In the genomic region with DNA sequence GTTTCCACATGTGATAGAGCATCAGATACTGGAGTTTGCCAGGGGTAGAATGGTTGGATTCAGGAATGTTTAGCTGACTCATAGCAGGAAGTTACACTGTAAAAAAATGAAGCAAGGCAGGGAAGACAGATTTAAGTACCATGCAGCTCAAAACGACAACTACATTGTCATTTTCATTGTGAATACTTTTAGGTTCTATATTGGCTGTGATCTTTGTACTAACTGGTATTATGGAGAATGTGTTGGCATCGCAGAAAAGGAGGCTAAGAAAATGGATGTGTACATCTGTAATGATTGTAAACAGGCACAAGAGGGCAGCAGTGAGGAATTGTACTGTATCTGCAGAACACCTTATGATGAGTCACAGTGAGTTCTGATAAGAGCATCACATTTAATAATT, we compare ENCODE assay signal across 8 cellular contexts. TPM values are rescaled to one million over a fixed set of nuclear protein-coding genes. Genes with fewer than 3 reads are reported as not detected.
DNase-seq lines count a peak whose midpoint lies in the region; ATAC-seq and TF ChIP-seq lines count a peak whose summit lies in the region.
"Not testable (repeated sequence)": the region's sequence is repeated elsewhere in the genome, so short reads cannot be mapped to it uniquely, and the experiment has no call there.

No MANE protein-coding gene starts in this region.

- H3K79me2 ChIP-seq in Karpas-422 (ENCODE audit: low read length); smooth muscle cell (ENCODE audit: low read depth): not testable (repeated sequence)

- H3K9me3 Mint-ChIP-seq in central memory CD8-positive, alpha-beta T cell, result not testable (repeated sequence)

- H3K27ac ChIP-seq in Karpas-422 (ENCODE audit: low read length), result not testable (repeated sequence)
- H3K27ac ChIP-seq in smooth muscle cell (ENCODE audit: low read depth), result peak overlapping the region; percentile 47

- not testable (repeated sequence) for H3K27me3 Mint-ChIP-seq in central memory CD8-positive, alpha-beta T cell

- not testable (repeated sequence) for H3F3A ChIP-seq in smooth muscle cell (ENCODE audit: low read depth)

- H3K9me3 ChIP-seq in Karpas-422 (ENCODE audit: low read length); smooth muscle cell (replicated peaks; ENCODE audit: low read depth): not testable (repeated sequence)

- ATAC-seq in GM18858 (IDR thresholded peaks at IDR 0.05; ENCODE audit: unreplicated experiment), result peak; percentile 65
- ATAC-seq in central memory CD8-positive, alpha-beta T cell (replicated peaks; ENCODE audit: extremely low read depth, poor library complexity, severe bottlenecking), result peak; percentile 74

- H3K4me3 Mint-ChIP-seq in central memory CD8-positive, alpha-beta T cell, result not testable (repeated sequence)

- in situ Hi-C loops in ACHN (cut with HindIII; ENCODE audit: low pct_ligation_motif_present, low pct_unique_long_range_greater_than_20kb, low sequenced_read_pairs), result not testable (repeated sequence)

- not testable (repeated sequence) for H3K27me3 ChIP-seq in Karpas-422 (ENCODE audit: low read length); smooth muscle cell (ENCODE audit: low read depth)

- H3K36me3 ChIP-seq in Karpas-422 (ENCODE audit: insufficient read depth, low read length); smooth muscle cell (ENCODE audit: low read depth): not testable (repeated sequence)

- H3K4me3 ChIP-seq in Karpas-422 (ENCODE audit: low read length); smooth muscle cell: not testable (repeated sequence)

- 17% methylated on average over 2 of the region's 2 CpGs for WGBS in smooth muscle cell (ENCODE audit: low lambda C conversion rate)

- H3K9ac ChIP-seq in Karpas-422 (ENCODE audit: low read length); smooth muscle cell (ENCODE audit: low read depth): not testable (repeated sequence)

- TF ChIP-seq CTCF in smooth muscle cell (IDR thresholded peaks at IDR 0.05; ENCODE audit: borderline replicate concordance, insufficient read depth, poor library complexity, severe bottlenecking), result peak; percentile 71

- H3K4me1 ChIP-seq in Karpas-422 (ENCODE audit: low read length), result peaks cover 17% of the 10 kb centered on the region
- not testable (repeated sequence) for H3K4me1 ChIP-seq in smooth muscle cell (ENCODE audit: low read depth)

- not testable (repeated sequence) for H3K4me2 ChIP-seq in Karpas-422 (ENCODE audit: low read depth, low read length, poor library complexity, severe bottlenecking)
- peak overlapping the region; percentile 81 for H3K4me2 ChIP-seq in smooth muscle cell

- H3K9me2 ChIP-seq in Karpas-422 (replicated peaks; ENCODE audit: insufficient read depth, low read length), result not testable (repeated sequence)

- H4K20me1 ChIP-seq in Karpas-422 (ENCODE audit: insufficient read depth, low read depth, low read length); smooth muscle cell (ENCODE audit: low read depth): not testable (repeated sequence)

- peaks cover 11% of the 10 kb centered on the region for H3K4me1 Mint-ChIP-seq in central memory CD8-positive, alpha-beta T cell

- DNase-seq in ACHN, result peak; percentile 70
- DNase-seq in Karpas-422, result peak; percentile 88
- DNase-seq in NK-92 treated with Interleukin-12 subunit alpha and Interleukin-12 subunit beta, amount 100 ng/mL, for 24 hours (lab: John Stamatoyannopoulos, UW), result peak; percentile 49
- DNase-seq in activated CD4-positive, CD25-positive, alpha-beta regulatory T cell treated with anti-CD3 and anti-CD28 coated beads, Interleukin-2, amount 50 U/mL, for 72 hours, result peak; percentile 60
- peak; percentile 46 to 62 for DNase-seq in central memory CD8-positive, alpha-beta T cell (ENCODE audit: low spot score in 2 of 2)
- peak; percentile 57 for DNase-seq in islet precursor cell
- not testable (repeated sequence) for DNase-seq in smooth muscle cell (lab: John Stamatoyannopoulos, UW; ENCODE audit: unreplicated experiment)

- H3K36me3 Mint-ChIP-seq in central memory CD8-positive, alpha-beta T cell (ENCODE audit: insufficient read depth), result not testable (repeated sequence)

- H3K27ac Mint-ChIP-seq in central memory CD8-positive, alpha-beta T cell (ENCODE audit: low read depth), result peak overlapping the region; percentile 35

- H2AFZ ChIP-seq in Karpas-422 (ENCODE audit: low read length), result not testable (repeated sequence)
- H2AFZ ChIP-seq in smooth muscle cell (ENCODE audit: low read depth), result peak overlapping the region; percentile 90

RNA-seq across cellular contexts. Expression of gene LRRC37A3, which starts 8.2 kb away (rescaled TPM):
- 7.0 and 10.1 TPM in 2 replicates for total RNA-seq in Karpas-422 (2014; rRNA removed; shearing (Covaris generic); ENCODE audit: low replicate concordance)
- 7.2 and 11.7 TPM in 2 replicates for total RNA-seq in smooth muscle cell
- 3.2 and 6.1 TPM in 2 replicates for polyA plus RNA-seq in smooth muscle cell
